In genomic region chr3:81048058-81048665, GRCh38 we compare ENCODE assay signal across 31 cellular contexts.
"Had no signal": no experiment of that assay in that cellular context is flagged by ENCODE, and none has a peak within 500 bp of the region (broad histone marks: within the 10 kb centered on the region; RNA-seq: fewer than 3 reads in every experiment).

No MANE protein-coding gene starts in this region.

- ATAC-seq: activated CD8-positive, alpha-beta T cell treated with anti-CD3 and anti-CD28 coated beads for 36 hours; activated T-cell treated with anti-CD3 and anti-CD28 coated beads, Interleukin-2, amount 50 U/mL, for 72 hours; PC-3; Right ventricle myocardium inferior had no signal

- FAIRE-seq: RCC 7860 had no signal

- H3K4me3 ChIP-seq: ascending aorta, cardiac muscle cell, MG63 had no signal

- H3K27ac ChIP-seq: ascending aorta, cardiac muscle cell, RWPE1, WERI-Rb-1 had no signal

- H3K27me3 ChIP-seq: ascending aorta, cardiac muscle cell, MG63 had no signal

- H3K36me3 ChIP-seq: ascending aorta, cardiac muscle cell, MG63, WERI-Rb-1 had no signal

- DNase-seq: activated CD4-positive, alpha-beta T cell treated with anti-CD3 and anti-CD28 coated beads for 1 hour; activated CD4-positive, alpha-beta T cell treated with anti-CD3 and anti-CD28 coated beads for 48 hours; activated CD4-positive, alpha-beta T cell treated with anti-CD3 and anti-CD28 coated beads, Interleukin-2, amount 50 U/mL, for 4 hours; activated CD4-positive, CD25-positive, alpha-beta regulatory T cell; activated CD8-positive, alpha-beta T cell treated with anti-CD3 and anti-CD28 coated beads for 36 hours; activated gamma-delta T cell; activated naive CD4-positive, alpha-beta T cell treated with Interleukin-2 at 50 U/mL for 16 hours; activated naive CD8-positive, alpha-beta T cell treated with anti-CD3 and anti-CD28 coated beads, Interleukin-2, amount 10 ng/mL, durations not matched to agents 7 days and 5 days; activated T-cell treated with anti-CD3 and anti-CD28 coated beads, Interleukin-2, amount 50 U/mL, for 1 hour; activated T-cell treated with anti-CD3 and anti-CD28 coated beads, Interleukin-2, amount 50 U/mL, for 72 hours; amygdala; Kasumi-1; KG1; MG63; NCI-H1048; NCI-H1436 treated with DMSO at 0.1 percent for 48 hours; NCI-H1694 treated with DMSO at 0.1 percent for 48 hours; NCI-H2029; NCI-H446; NCI-H510A treated with DMSO at 0.1 percent for 48 hours; NCI-H526 treated with DMSO at 0.1 percent for 48 hours; NCI-H82; PC-3; SIG-M5; T1000; WERI-Rb-1 had no signal

- H3K4me1 ChIP-seq: ascending aorta had no signal

- H3K9me3 ChIP-seq: ascending aorta, MG63 had no signal
